ENCODE assay signal across 18 cellular contexts in genomic region chr9:133345596-133345995, GRCh38.
"Had no signal": no experiment of that assay in that cellular context is flagged by ENCODE, and none has a peak within 500 bp of the region (broad histone marks: within the 10 kb centered on the region; RNA-seq: fewer than 3 reads in every experiment).

No MANE protein-coding gene starts in this region.

- H3K4me3 ChIP-seq: colonic mucosa, mucosa of descending colon, testis had no signal

- FAIRE-seq: pancreas had no signal

- H3K9me3 Mint-ChIP-seq: activated naive CD8-positive, alpha-beta T cell treated with anti-CD3 and anti-CD28 coated beads, Interleukin-2, amount 10 ng/mL, durations not matched to agents 7 days and 5 days; activated T-helper 17 cell treated with anti-CD3 and anti-CD28 coated beads, Interleukin-2, amount 50 U/mL, for 72 hours had no signal

- H3K27ac ChIP-seq: colonic mucosa, pancreas, upper lobe of right lung had no signal

- ATAC-seq: activated CD8-positive, alpha-beta T cell treated with anti-CD3 and anti-CD28 coated beads, Interleukin-2, amount 10 ng/mL, durations not matched to agents 7 days and 5 days; activated T-helper 17 cell treated with anti-CD3 and anti-CD28 coated beads, Interleukin-2, amount 50 U/mL, for 72 hours; mucosa of descending colon; pancreas; stimulated activated naive CD8-positive, alpha-beta T cell treated with anti-CD3 and anti-CD28 coated beads, Interleukin-15, Interleukin-2, amounts not matched to agents 100 U/mL and 50 U/mL, for 24 hours; upper lobe of right lung had no signal

- H3K27me3 Mint-ChIP-seq: activated naive CD8-positive, alpha-beta T cell treated with anti-CD3 and anti-CD28 coated beads, Interleukin-2, amount 10 ng/mL, durations not matched to agents 7 days and 5 days; activated T-helper 17 cell treated with anti-CD3 and anti-CD28 coated beads, Interleukin-2, amount 50 U/mL, for 72 hours had no signal

- DNase-seq: activated CD4-positive, alpha-beta T cell treated with anti-CD3 and anti-CD28 coated beads for 4 hours; activated CD8-positive, alpha-beta memory T cell treated with anti-CD3 and anti-CD28 coated beads, Interleukin-2, amount 50 U/mL, for 48 hours; activated CD8-positive, alpha-beta T cell treated with anti-CD3 and anti-CD28 coated beads, Interleukin-2, amount 10 ng/mL, durations not matched to agents 7 days and 5 days; activated naive CD8-positive, alpha-beta T cell treated with anti-CD3 and anti-CD28 coated beads, Interleukin-2, amount 10 ng/mL, durations not matched to agents 7 days and 5 days; caudate nucleus; colonic mucosa; esophagus squamous epithelium; foreskin fibroblast; mammary epithelial cell; mucosa of descending colon; stimulated activated CD4-positive, alpha-beta T cell treated with anti-CD3 and anti-CD28 coated beads, Interleukin-4, amount 100 ng/mL, for 1 hour; stimulated activated CD8-positive, alpha-beta memory T cell treated with anti-CD3 and anti-CD28 coated beads, Interleukin-4, amount 100 ng/mL, for 48 hours; stimulated activated naive CD8-positive, alpha-beta T cell treated with anti-CD3 and anti-CD28 coated beads, Interleukin-15, Interleukin-2, amounts not matched to agents 100 U/mL and 50 U/mL, for 24 hours; T-helper 9 cell; testis; upper lobe of right lung had no signal

- H3K27me3 ChIP-seq: colonic mucosa, esophagus squamous epithelium, pancreas, testis, upper lobe of right lung had no signal

- H3K9me3 ChIP-seq: colonic mucosa, esophagus squamous epithelium, mucosa of descending colon, pancreas, testis, upper lobe of right lung had no signal
